In genomic region chr1:195962051-195962450, GRCh38 we compare ENCODE assay signal across 1 cellular context.
TF ChIP-seq lines count a peak whose summit lies in the region.

No MANE protein-coding gene starts in this region.

TF ChIP-seq in GM12878, 131 proteins besides CTCF, POLR2A, EP300 and RAD21:
- TF ChIP-seq BCLAF1 (IDR thresholded peaks at IDR 0.05) (no peak), PKNOX1 (IDR thresholded peaks at IDR 0.05) (peak; percentile 52; the same call in 1 of the 2 replicates), STAT3 (IDR thresholded peaks at IDR 0.05; ENCODE audit: low read depth, low read length) (no peak), E2F8 (IDR thresholded peaks at IDR 0.05; ENCODE audit: low read depth, partially characterized antibody) (no peak)
